ENCODE assay signal across 7 cellular contexts in the genomic region with DNA sequence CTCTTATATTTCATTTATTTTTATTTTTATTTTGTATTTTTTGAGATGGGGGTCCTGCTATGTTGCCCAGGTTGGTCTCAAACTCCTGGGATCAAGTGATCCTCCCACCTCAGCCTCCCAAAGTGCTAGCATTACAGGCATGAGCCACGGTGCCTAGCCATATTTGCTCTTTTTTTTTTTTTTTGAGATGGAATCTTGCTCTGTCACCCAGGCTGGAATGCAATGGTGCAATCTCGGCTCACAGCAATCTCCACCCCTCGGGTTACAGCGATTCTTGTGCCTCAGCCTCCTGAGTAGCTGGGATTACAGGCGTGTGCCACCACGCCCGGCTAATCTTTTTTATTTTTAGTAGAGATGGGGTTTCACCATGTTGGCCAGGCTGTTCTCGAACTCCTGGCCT. TPM values are rescaled to one million over a fixed set of nuclear protein-coding genes. Genes with fewer than 3 reads are reported as not detected.
A peak's percentile ranks its signal among the peaks of the same experiment; 100 is the strongest.
DNase-seq lines count a peak whose midpoint lies in the region; FAIRE-seq and TF ChIP-seq lines count a peak whose summit lies in the region.
"Not testable (repeated sequence)": the region's sequence is repeated elsewhere in the genome, so short reads cannot be mapped to it uniquely, and the experiment has no call there.
"Had no signal": no experiment of that assay in that cellular context is flagged by ENCODE, and none has a peak within 500 bp of the region (broad histone marks: within the 10 kb centered on the region; RNA-seq: fewer than 3 reads in every experiment).

No MANE protein-coding gene starts in this region.

- not testable (repeated sequence) for H4K8ac ChIP-seq in trophoblast cell (ENCODE audit: low read depth, low read length)

- not testable (repeated sequence) for H2BK12ac ChIP-seq in trophoblast cell (ENCODE audit: low read length)

- not testable (repeated sequence) for H2AFZ ChIP-seq in trophoblast cell (ENCODE audit: insufficient read depth, low read length, poor library complexity)

- peak; percentile 18 for DNase-seq in activated CD8-positive, alpha-beta memory T cell treated with anti-CD3 and anti-CD28 coated beads, Interleukin-2, amount 50 U/mL, for 48 hours
- DNase-seq in bronchial epithelial cell (ENCODE audit: low read depth) (peak; percentile 29), epithelial cell of esophagus (ENCODE audit: low read depth) (peak; percentile 30), islet precursor cell (peak; percentile 50), trophoblast cell (peak; percentile 42 to 81)

- not testable (repeated sequence) for H3K79me1 ChIP-seq in trophoblast cell (ENCODE audit: low read length)

- not testable (repeated sequence) for H3K4me3 ChIP-seq in bronchial epithelial cell (ENCODE audit: low read depth, low read length); epithelial cell of esophagus (ENCODE audit: low read length); trophoblast cell (ENCODE audit: low read depth, low read length)

- not testable (repeated sequence) for H3K18ac ChIP-seq in trophoblast cell (ENCODE audit: low read length)

- no CpG with 5 or more reads among the region's 8 CpGs for WGBS in trophoblast cell (ENCODE audit: extremely low coverage, insufficient coverage, insufficient read length)

- not testable (repeated sequence) for FAIRE-seq in bronchial epithelial cell (lab: Jason Lieb, UNC)

- H3K23ac ChIP-seq in trophoblast cell (ENCODE audit: low read length), result not testable (repeated sequence)

- H2BK120ac ChIP-seq in trophoblast cell (ENCODE audit: insufficient read depth, low read length, poor library complexity), result not testable (repeated sequence)

- not testable (repeated sequence) for H3K27me3 ChIP-seq in bronchial epithelial cell (ENCODE audit: control insufficient read depth, insufficient read depth, low read length); trophoblast cell (ENCODE audit: insufficient read depth, low read length)

- H3K14ac ChIP-seq in trophoblast cell (ENCODE audit: low read length), result not testable (repeated sequence)

- TF ChIP-seq CTCF in bronchial epithelial cell (IDR thresholded peaks at IDR 0.05; ENCODE audit: insufficient read depth, low read length, severe bottlenecking); epithelial cell of esophagus (IDR thresholded peaks at IDR 0.05; ENCODE audit: insufficient read depth, low read depth, low read length, missing control alignments): not testable (repeated sequence)

- H3K9ac ChIP-seq in trophoblast cell (ENCODE audit: low read length), result not testable (repeated sequence)

- not testable (repeated sequence) for H2BK5ac ChIP-seq in trophoblast cell (ENCODE audit: low read depth, low read length, poor library complexity)

- H3K9me3 ChIP-seq in trophoblast cell (ENCODE audit: insufficient read depth, low read depth, low read length), result not testable (repeated sequence)

- H3K4me1 ChIP-seq in trophoblast cell (ENCODE audit: control insufficient read depth in 1 of 2, insufficient read depth in 2 of 2, low read length in 2 of 2), result not testable (repeated sequence)

- not testable (repeated sequence) for H4K91ac ChIP-seq in trophoblast cell (ENCODE audit: low read depth, low read length)

- not testable (repeated sequence) for H3K79me2 ChIP-seq in trophoblast cell (ENCODE audit: control insufficient read depth, insufficient read depth, low read length, poor library complexity)

- H4K12ac ChIP-seq in trophoblast cell (ENCODE audit: low read depth, low read length), result not testable (repeated sequence)

- H2AK5ac ChIP-seq in trophoblast cell (ENCODE audit: low read length), result not testable (repeated sequence)

- not testable (repeated sequence) for H3K4ac ChIP-seq in trophoblast cell (ENCODE audit: low read depth, low read length)

- H3K36me3 ChIP-seq in bronchial epithelial cell (ENCODE audit: control insufficient read depth, insufficient read depth, low read length); trophoblast cell (ENCODE audit: control insufficient read depth in 1 of 2, insufficient read depth in 2 of 2, low read length in 2 of 2): not testable (repeated sequence)

- not testable (repeated sequence) for H3K4me2 ChIP-seq in trophoblast cell (ENCODE audit: low read length)

- not testable (repeated sequence) for H3K27ac ChIP-seq in trophoblast cell (ENCODE audit: low read depth, low read length)

RNA-seq across cellular contexts. Expression of gene TFCP2L1, which starts 46.3 kb away (rescaled TPM):
- total RNA-seq in bronchial epithelial cell, result 5.5 and 10.6 TPM in 2 replicates
- polyA plus RNA-seq in trophoblast cell (2013), result 5.2 and 5.3 TPM in 2 replicates
- total RNA-seq: A673 had no signal
- polyA plus RNA-seq: CD4-positive, alpha-beta memory T cell had no signal
